9 cellular contexts compared by ENCODE assay signal in genomic region chr11:2196970-2197770, GRCh38. TPM values are rescaled to one million over a fixed set of nuclear protein-coding genes. Genes with fewer than 3 reads are reported as not detected.
DNase-seq lines count a peak whose midpoint lies in the region; ATAC-seq, FAIRE-seq and TF ChIP-seq lines count a peak whose summit lies in the region.
"Had no signal": no experiment of that assay in that cellular context is flagged by ENCODE, and none has a peak within 500 bp of the region (broad histone marks: within the 10 kb centered on the region; RNA-seq: fewer than 3 reads in every experiment).

No MANE protein-coding gene starts in this region.

- WGBS in suprapubic skin = 7% methylated on average over 11 of the region's 23 CpGs

- H3K4me1 ChIP-seq in suprapubic skin = peaks cover 22% of the 10 kb centered on the region

- peaks cover 24% of the 10 kb centered on the region for H3K27me3 ChIP-seq in suprapubic skin

- TF ChIP-seq CTCF in fibroblast of the aortic adventitia (IDR thresholded peaks at IDR 0.05; ENCODE audit: insufficient read depth, low read length) = peak; percentile 85
- peak; percentile 82 to 94 for TF ChIP-seq CTCF in suprapubic skin (IDR thresholded peaks at IDR 0.05)

- no peak for ATAC-seq in GM18520 (IDR thresholded peaks at IDR 0.05; ENCODE audit: unreplicated experiment)

- no peaks in the 10 kb centered on the region for H3K36me3 ChIP-seq in suprapubic skin

- FAIRE-seq in RCC 7860 (lab: Jason Lieb, UNC) = no peak

- H3K4me3 ChIP-seq in Jurkat, Clone E6-1 (ENCODE audit: low read length) = no peak overlapping the region
- H3K4me3 ChIP-seq in fibroblast of the aortic adventitia (ENCODE audit: low read depth, low read length) (no peak overlapping the region), suprapubic skin (no peak overlapping the region)
- H3K4me3 ChIP-seq: SK-N-MC had no signal

- no peak overlapping the region for H3K27ac ChIP-seq in suprapubic skin
- H3K27ac ChIP-seq: SK-N-MC had no signal

- no peaks in the 10 kb centered on the region for H3K9me3 ChIP-seq in suprapubic skin

- DNase-seq in DMS114 treated with DMSO at 0.1 percent for 48 hours (lab: John Stamatoyannopoulos, UW; ENCODE audit: unreplicated experiment) = peak; percentile 45
- peak; percentile 32 for DNase-seq in Jurkat, Clone E6-1 (ENCODE audit: low read depth, low spot score)
- DNase-seq in RCC 7860 (ENCODE audit: low spot score) = peak; percentile 22
- DNase-seq in activated T-helper 1 cell treated with anti-CD3 and anti-CD28 coated beads, Interleukin-2, amount 50 U/mL, for 16 hours (ENCODE audit: low read depth in 1 of 2, low spot score in 1 of 2) = peak; percentile 30 to 49
- DNase-seq in fibroblast of the aortic adventitia (ENCODE audit: low read depth) = peak; percentile 52
- DNase-seq in occipital lobe (lab: John Stamatoyannopoulos, UW) = peak; percentile 14
- DNase-seq in suprapubic skin (ENCODE audit: low spot score in 2 of 2) = no peak

- TF ChIP-seq POLR2A in suprapubic skin (IDR thresholded peaks at IDR 0.05) = no peak

- TF ChIP-seq EP300 in suprapubic skin (IDR thresholded peaks at IDR 0.05) = no peak

RNA-seq across cellular contexts. Expression of gene TH, which starts 25.6 kb away (rescaled TPM):
- polyA plus RNA-seq in Jurkat, Clone E6-1 (2012; ENCODE audit: insufficient read depth, insufficient read length) = not detected
- not detected in 2 replicates for total RNA-seq in fibroblast of the aortic adventitia (ENCODE audit: low replicate concordance)
- not detected for total RNA-seq in occipital lobe
- 1 to 10 TPM in 1 of 4 donors, under 1 TPM in 1, not detected in 2; 0.34 to 1.0 TPM for total RNA-seq in suprapubic skin

RNA-seq across cellular contexts. Expression of gene INS, which starts 36.2 kb away (rescaled TPM):
- not detected for polyA plus RNA-seq in Jurkat, Clone E6-1 (2012; ENCODE audit: insufficient read depth, insufficient read length)
- not detected in 2 replicates for total RNA-seq in fibroblast of the aortic adventitia (ENCODE audit: low replicate concordance)
- not detected for total RNA-seq in occipital lobe
- total RNA-seq in suprapubic skin = not detected

RNA-seq across cellular contexts. Expression of gene IGF2, which starts 58.0 kb away (rescaled TPM):
- not detected for polyA plus RNA-seq in Jurkat, Clone E6-1 (2012; ENCODE audit: insufficient read depth, insufficient read length)
- total RNA-seq in fibroblast of the aortic adventitia (ENCODE audit: low replicate concordance) = 3.3 and 4.2 TPM in 2 replicates
- 25.6 TPM for total RNA-seq in occipital lobe
- total RNA-seq in suprapubic skin = 1 to 10 TPM; 3.2 to 9.7 (median 5.6) TPM

Comparison
In these comparisons a context has a peak if more than half of its experiments do, and no peak if none do; other contexts are left out.
1. DNase-seq: peak in DMS114 treated with DMSO at 0.1 percent for 48 hours (single experiment), Jurkat, Clone E6-1 (single experiment), RCC 7860 (single experiment), activated T-helper 1 cell treated with anti-CD3 and anti-CD28 coated beads, Interleukin-2, amount 50 U/mL, for 16 hours (2 of 2), fibroblast of the aortic adventitia (single experiment) and occipital lobe (single experiment); none in suprapubic skin (0 of 2).